In genomic region chr11:1919428-1920127, GRCh38 we compare ENCODE assay signal across 15 cellular contexts. TPM values are rescaled to one million over a fixed set of nuclear protein-coding genes. Genes with fewer than 3 reads are reported as not detected.
DNase-seq lines count a peak whose midpoint lies in the region; ATAC-seq, FAIRE-seq and TF ChIP-seq lines count a peak whose summit lies in the region.
"Had no signal": no experiment of that assay in that cellular context is flagged by ENCODE, and none has a peak within 500 bp of the region (broad histone marks: within the 10 kb centered on the region; RNA-seq: fewer than 3 reads in every experiment).

TSS of gene TNNT3 (plus strand) at chr11:1919703. CDS start at chr11:1922875, 3,172 bp downstream.

- H3K27me3 Mint-ChIP-seq in activated CD8-positive, alpha-beta memory T cell treated with anti-CD3 and anti-CD28 coated beads, Interleukin-2, amount 10 ng/mL, durations not matched to agents 7 days and 5 days = no peaks in the 10 kb centered on the region
- no peaks in the 10 kb centered on the region for H3K27me3 Mint-ChIP-seq in type B pancreatic cell

- H3K27ac ChIP-seq in K562 (ENCODE audit: extremely low read depth, low read depth, low read length) = no peak within 1 kb of the TSS
- H3K27ac ChIP-seq in left lung = no peak within 1 kb of the TSS

- H3K4me1 ChIP-seq in K562 (replicated peaks in 1 of 2; ENCODE audit: control insufficient read depth in 2 of 2, insufficient read depth in 2 of 2, low read length in 2 of 2) = peaks cover 0 to 32% of the 10 kb centered on the region in 2 experiments; a peak in 1 of 5 replicates
- no peaks in the 10 kb centered on the region for H3K4me1 ChIP-seq in left lung

- H3K9me3 Mint-ChIP-seq in activated CD8-positive, alpha-beta memory T cell treated with anti-CD3 and anti-CD28 coated beads, Interleukin-2, amount 10 ng/mL, durations not matched to agents 7 days and 5 days (ENCODE audit: low read depth) = peaks cover 3% of the 10 kb centered on the region
- no peaks in the 10 kb centered on the region for H3K9me3 Mint-ChIP-seq in type B pancreatic cell
- H3K9me3 Mint-ChIP-seq: activated T-helper 2 cell treated with anti-CD3 and anti-CD28 coated beads, Interferon-gamma antibody, Interleukin-2, Interleukin-4, amounts not matched to agents 10 μg/mL and 5 μg/mL and 100 μg/mL, durations not matched to agents 14 hours and 24 hours and 36 hours; T-helper 2 cell treated with Interferon-gamma antibody and Interleukin-4, amounts not matched to agents 5 μg/mL and 100 μg/mL, for 36 hours had no signal

- POLR2A ChIA-PET in K562 (lab: Yijun Ruan, JAX) (interaction anchor here (0.6 kb wide), 1 partner anchor 11 kb away, joined by 4 read pairs; no protein-coding TSS in a partner anchor), GM10248 (lab: Yijun Ruan, JAX) (no interaction called here)

- no peak within 1 kb of the TSS for H3K9ac ChIP-seq in K562 (ENCODE audit: insufficient read depth in 1 of 2, low read depth in 2 of 2, low read length in 2 of 2)

- no peak within 1 kb of the TSS for H3K4me3 Mint-ChIP-seq in activated CD8-positive, alpha-beta memory T cell treated with anti-CD3 and anti-CD28 coated beads, Interleukin-2, amount 10 ng/mL, durations not matched to agents 7 days and 5 days
- H3K4me3 Mint-ChIP-seq in type B pancreatic cell = no peak within 1 kb of the TSS
- H3K4me3 Mint-ChIP-seq: T-helper 2 cell treated with Interferon-gamma antibody and Interleukin-4, amounts not matched to agents 5 μg/mL and 100 μg/mL, for 36 hours had no signal

- H3K36me3 ChIP-seq in K562 (ENCODE audit: control insufficient read depth, insufficient read depth, low read length) (no peaks in the 10 kb centered on the region), left lung (no peaks in the 10 kb centered on the region)

- CTCF ChIA-PET in activated CD8-positive, alpha-beta memory T cell treated with anti-CD3 and anti-CD28 coated beads, Interleukin-2, amount 10 ng/mL, durations not matched to agents 7 days and 5 days (lab: Charles Lee) = interaction anchor here (0.9 to 4.0 kb wide), 6 partner anchors 29 to 267 kb away, joined by 3 to 23 read pairs (median 7); partner anchors contain the start of genes PRR33 and TNNI2
- CTCF ChIA-PET in K562 (lab: Yijun Ruan, JAX; ENCODE audit: low intra/inter-chr PET ratio) (no interaction called here), GM10248 (lab: Yijun Ruan, JAX) (interaction anchor here (1.3 to 4.9 kb wide), 3 partner anchors 14 to 63 kb away, joined by 3 to 28 read pairs (median 3); no protein-coding TSS in a partner anchor)

- 3% methylated on average over 27 of the region's 30 CpGs for WGBS in K562 (ENCODE audit: insufficient coverage, low coverage, missing lambda C conversion rate)

- TF ChIP-seq RAD21 in K562 (CRISPR knock-in tag; conservative IDR thresholded peaks at IDR 0.05 in 1 of 2, IDR thresholded peaks at IDR 0.05 in 1 of 2) = no peak

- BruUV-seq in K562 (replicated peaks; lab: Mats Ljungman, UMichigan) = no TSS peak

- peaks cover 2% of the 10 kb centered on the region for H3K36me3 Mint-ChIP-seq in activated CD8-positive, alpha-beta memory T cell treated with anti-CD3 and anti-CD28 coated beads, Interleukin-2, amount 10 ng/mL, durations not matched to agents 7 days and 5 days
- H3K36me3 Mint-ChIP-seq in type B pancreatic cell = peaks cover 6% of the 10 kb centered on the region

- TF ChIP-seq CTCF in K562 (IDR thresholded peaks at IDR 0.05 in 2 of 3, conservative IDR thresholded peaks at IDR 0.05 in 1 of 3; ENCODE audit: insufficient read depth in 2 of 3, low read depth in 1 of 3, low read length in 3 of 3) (no peak), left lung (IDR thresholded peaks at IDR 0.05) (no peak), type B pancreatic cell (conservative IDR thresholded peaks at IDR 0.05) (no peak), GM10248 (IDR thresholded peaks at IDR 0.05; ENCODE audit: control extremely low read depth, extremely low read depth, low read depth, missing control alignments) (no peak)

- no peak for FAIRE-seq in K562 (lab: Jason Lieb, UNC)
- FAIRE-seq: RCC 7860 had no signal

- ATAC-seq in activated CD8-positive, alpha-beta memory T cell treated with anti-CD3 and anti-CD28 coated beads, Interleukin-2, amount 10 ng/mL, durations not matched to agents 7 days and 5 days = no peak
- ATAC-seq in K562 (peak; percentile 28; the same call in 1 of the 3 replicates), left lung (no peak)

- in situ Hi-C loops in K562 (cut with MboI) = loop anchor here (5.0 kb wide), 1 partner anchor 37 kb away; no protein-coding TSS in a partner anchor

- H3K79me2 ChIP-seq in K562 (ENCODE audit: control insufficient read depth, insufficient read depth, low read length) = no peaks in the 10 kb centered on the region

- TF ChIP-seq POLR2A in K562 (conservative IDR thresholded peaks at IDR 0.05) = no peak

- H3K27ac Mint-ChIP-seq in activated CD8-positive, alpha-beta memory T cell treated with anti-CD3 and anti-CD28 coated beads, Interleukin-2, amount 10 ng/mL, durations not matched to agents 7 days and 5 days = no peak within 1 kb of the TSS
- no peak within 1 kb of the TSS for H3K27ac Mint-ChIP-seq in type B pancreatic cell
- H3K27ac Mint-ChIP-seq: activated T-helper 2 cell treated with anti-CD3 and anti-CD28 coated beads, Interferon-gamma antibody, Interleukin-2, Interleukin-4, amounts not matched to agents 10 μg/mL and 5 μg/mL and 100 μg/mL, durations not matched to agents 14 hours and 24 hours and 36 hours; T-helper 2 cell treated with Interferon-gamma antibody and Interleukin-4, amounts not matched to agents 5 μg/mL and 100 μg/mL, for 36 hours had no signal

- H3K4me1 Mint-ChIP-seq in activated CD8-positive, alpha-beta memory T cell treated with anti-CD3 and anti-CD28 coated beads, Interleukin-2, amount 10 ng/mL, durations not matched to agents 7 days and 5 days = peaks cover 12% of the 10 kb centered on the region
- peaks cover 20% of the 10 kb centered on the region for H3K4me1 Mint-ChIP-seq in type B pancreatic cell (ENCODE audit: unreplicated experiment)

- no peaks in the 10 kb centered on the region for H3K9me1 ChIP-seq in K562 (ENCODE audit: control insufficient read depth, insufficient read depth, low read length)

- DNase-seq in activated CD8-positive, alpha-beta memory T cell treated with anti-CD3 and anti-CD28 coated beads, Interleukin-2, amount 10 ng/mL, durations not matched to agents 7 days and 5 days = peak; percentile 40
- DNase-seq in activated CD8-positive, alpha-beta memory T cell treated with anti-CD3 and anti-CD28 coated beads for 24 hours = no peak
- DNase-seq in K562 (ENCODE audit: extremely low read depth in 1 of 4, low spot score in 3 of 4) (no peak), left lung (peak; percentile 26 to 72), type B pancreatic cell (ENCODE audit: extremely low spot score, unreplicated experiment) (no peak), GM10248 (ENCODE audit: extremely low spot score) (no peak), NCI-H526 treated with DMSO at 0.1 percent for 48 hours (lab: John Stamatoyannopoulos, UW) (no peak), NCI-H510A (lab: John Stamatoyannopoulos, UW) (no peak)
- DNase-seq: NCI-H1092 treated with DMSO at 0.1 percent for 48 hours, NCI-H446 treated with DMSO at 0.1 percent for 48 hours had no signal

- intact Hi-C loops in K562 (cut with micrococcal nuclease) = no loop called here
- intact Hi-C loops in left lung (cut with DNase I) = no loop called here

- no peak within 1 kb of the TSS for H3K4me3 ChIP-seq in K562
- H3K4me3 ChIP-seq in left lung = no peak within 1 kb of the TSS

- TF ChIP-seq EP300 in K562 (IDR thresholded peaks at IDR 0.05; ENCODE audit: low read length) = no peak

- H3K27me3 ChIP-seq in K562 (ENCODE audit: control insufficient read depth in 2 of 2, insufficient read depth in 2 of 2, low read length in 2 of 2) (peaks cover 15 to 56% of the 10 kb centered on the region in 2 experiments; a peak in 4 of 5 replicates), left lung (peaks cover 0 to 16% of the 10 kb centered on the region in 2 donors)

- no peaks in the 10 kb centered on the region; the same call in 1 of the 2 replicates for H3K9me3 ChIP-seq in K562 (replicated peaks; ENCODE audit: control insufficient read depth, insufficient read depth, low read depth, low read length)
- no peaks in the 10 kb centered on the region for H3K9me3 ChIP-seq in left lung

- H3K4me2 ChIP-seq in K562 (ENCODE audit: insufficient read depth, low read length) = no peak within 1 kb of the TSS

- H2AFZ ChIP-seq in K562 (ENCODE audit: low read depth, low read length) = no peak within 1 kb of the TSS

- H4K20me1 ChIP-seq in K562 (replicated peaks; ENCODE audit: control insufficient read depth, insufficient read depth, low read length) = peaks cover 9% of the 10 kb centered on the region; the same call in 1 of the 2 replicates

RNA-seq across cellular contexts. Expression of gene TNNT3, which starts in this region (rescaled TPM):
- total RNA-seq in activated CD8-positive, alpha-beta memory T cell treated with anti-CD3 and anti-CD28 coated beads, Interleukin-2, amount 10 ng/mL, durations not matched to agents 7 days and 5 days = 1 to 10 TPM; 1.1 to 7.6 TPM
- total RNA-seq in K562 (2011; cell fraction: chromatin; rRNA removed; ENCODE audit: low replicate concordance) = not detected in 2 replicates
- total RNA-seq in K562 (2011; cell fraction: nucleolus; rRNA removed) = not detected in 2 replicates
- not detected in 2 replicates for total RNA-seq in K562 (2011; cell fraction: nucleoplasm; rRNA removed)
- total RNA-seq in K562 (2014; rRNA removed) = not detected in 2 replicates
- total RNA-seq in K562 (2014; rRNA removed; fragmentation: Illumina TruSeq; extraction: Trizol) = not detected in 2 replicates
- not detected in 2 replicates for total RNA-seq in K562 (2015; rRNA removed; fragmentation: Illumina TruSeq; extraction: Trizol)
- not detected in 2 replicates for total RNA-seq in K562 (2021)
- polyA plus RNA-seq in K562 (2011; rRNA removed) = 0.10 TPM in 1 of 2 replicates, not detected in the other
- not detected in 2 replicates for polyA plus RNA-seq in K562 (2011; cell fraction: cytosol; rRNA removed)
- polyA plus RNA-seq in K562 (2011; cell fraction: nucleus; rRNA removed) = 0.41 and 0.70 TPM in 2 replicates
- not detected in 2 replicates for polyA plus RNA-seq in K562 (2012)
- not detected in 2 replicates for polyA plus RNA-seq in K562 (2014; fragmentation: Illumina TruSeq; extraction: Trizol)
- polyA plus RNA-seq in K562 (2014; fragmentation: Nextera tagmentation; extraction: Ambion mirVana) = not detected
- polyA plus RNA-seq in K562 (2014; rRNA removed) = not detected in 2 replicates
- polyA minus RNA-seq in K562 (2011; rRNA and poly(A)+ RNA removed) = not detected in 2 replicates
- not detected in 2 replicates for polyA minus RNA-seq in K562 (2011; cell fraction: cytosol; rRNA and poly(A)+ RNA removed)
- polyA minus RNA-seq in K562 (2011; cell fraction: nucleus; rRNA and poly(A)+ RNA removed) = not detected in 2 replicates
- total RNA-seq in left lung = 1 to 10 TPM; 2.0 to 3.0 TPM
- 17.3 and 40.9 TPM in 2 replicates for total RNA-seq in type B pancreatic cell (ENCODE audit: low replicate concordance)
- total RNA-seq: A673, temporal lobe had no signal

Comparison
In these comparisons a context has a peak if more than half of its experiments do, and no peak if none do; other contexts are left out.
1. DNase-seq: peak in activated CD8-positive, alpha-beta memory T cell treated with anti-CD3 and anti-CD28 coated beads, Interleukin-2, amount 10 ng/mL, durations not matched to agents 7 days and 5 days (single experiment) and left lung (2 of 2); none in activated CD8-positive, alpha-beta memory T cell treated with anti-CD3 and anti-CD28 coated beads for 24 hours (single experiment), K562 (0 of 4), type B pancreatic cell (single experiment), GM10248 (single experiment), NCI-H526 treated with DMSO at 0.1 percent for 48 hours (single experiment) and NCI-H510A (single experiment).
2. Peak in ATAC-seq in K562; RNA of the gene not detected or under 1 TPM.